ENCODE assay signal across 1 cellular context in the genomic region with DNA sequence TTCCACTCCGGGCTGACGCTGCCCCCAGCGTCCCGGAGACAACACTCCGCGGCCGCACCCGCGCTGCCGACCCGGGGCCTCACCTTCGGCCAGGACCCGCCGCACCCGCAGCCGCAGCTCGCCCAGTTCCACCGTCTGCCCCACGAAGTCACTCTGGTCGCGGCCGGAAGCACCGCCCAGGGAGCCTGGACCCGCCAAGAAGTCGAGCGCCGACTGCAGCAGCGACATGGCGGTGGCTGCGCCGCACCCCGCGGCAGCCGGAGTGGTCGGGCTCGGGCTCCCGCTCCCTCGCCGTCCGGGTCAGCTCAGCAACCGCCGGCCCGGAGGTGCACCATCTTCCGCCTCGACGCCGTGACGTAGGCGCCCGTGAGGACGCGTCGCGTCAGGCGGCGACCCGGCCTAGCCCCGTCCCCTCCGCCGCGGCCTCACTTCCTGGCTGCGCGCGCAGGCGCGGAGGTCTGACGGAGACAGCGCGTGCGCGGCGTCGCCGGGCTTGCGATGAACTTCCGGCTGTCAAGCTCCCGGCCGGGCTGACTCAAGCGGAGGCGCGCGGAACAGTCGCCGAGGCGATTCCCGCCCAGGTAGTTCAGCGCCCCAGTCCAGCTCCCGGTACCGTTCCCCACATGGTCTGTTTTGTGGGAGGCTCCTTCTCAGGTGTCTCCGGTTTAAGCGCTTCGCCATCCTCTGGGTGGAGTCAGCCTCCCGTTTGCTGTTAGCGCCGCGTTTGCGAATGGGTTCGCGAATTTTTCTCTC.
TF ChIP-seq lines count a peak whose summit lies in the region.

Gene GAK (minus strand): TSS at position 357 of the 753 bp plus-strand sequence. CDS start 129 bp downstream, at position 228.
Gene TMEM175 (plus strand): TSS at position 501 of the 753 bp plus-strand sequence. CDS start 15,280 bp downstream, outside the sequence.

TF ChIP-seq in HepG2, 621 proteins besides CTCF, POLR2A, EP300 and RAD21 (continued from another document):
- TF ChIP-seq ZBTB40 (IDR thresholded peaks at IDR 0.05) (no peak), ZBTB40 (CRISPR knock-in tag; IDR thresholded peaks at IDR 0.05) (peak; percentile 57; the same call in 1 of the 2 replicates), SIX4 (CRISPR knock-in tag; IDR thresholded peaks at IDR 0.05) (no peak; the same call in 1 of the 2 replicates), ZNF546 (CRISPR knock-in tag; conservative IDR thresholded peaks at IDR 0.05) (0 out of 2 replicates have a peak, but pooled peaks have one; percentile 34), ZBTB38 (CRISPR knock-in tag; IDR thresholded peaks at IDR 0.05) (peak; percentile 76; the same call in 1 of the 2 replicates), CBX5 (CRISPR knock-in tag; IDR thresholded peaks at IDR 0.05; ENCODE audit: borderline replicate concordance) (no peak; the same call in 1 of the 2 replicates), ADNP (CRISPR knock-in tag; IDR thresholded peaks at IDR 0.05) (no peak), ZFP36L1 (CRISPR knock-in tag; IDR thresholded peaks at IDR 0.05) (0 out of 2 replicates have a peak, but pooled peaks have one; percentile 59), ZSCAN9 (CRISPR knock-in tag; IDR thresholded peaks at IDR 0.05; ENCODE audit: borderline replicate concordance) (peak; percentile 20; the same call in 1 of the 2 replicates), RFX1 (IDR thresholded peaks at IDR 0.05) (no peak), PAF1 (CRISPR knock-in tag; IDR thresholded peaks at IDR 0.05) (no peak), ZFP82 (CRISPR knock-in tag; IDR thresholded peaks at IDR 0.05; ENCODE audit: borderline replicate concordance) (no peak; the same call in 1 of the 2 replicates)
- TF ChIP-seq, protein P1, sequence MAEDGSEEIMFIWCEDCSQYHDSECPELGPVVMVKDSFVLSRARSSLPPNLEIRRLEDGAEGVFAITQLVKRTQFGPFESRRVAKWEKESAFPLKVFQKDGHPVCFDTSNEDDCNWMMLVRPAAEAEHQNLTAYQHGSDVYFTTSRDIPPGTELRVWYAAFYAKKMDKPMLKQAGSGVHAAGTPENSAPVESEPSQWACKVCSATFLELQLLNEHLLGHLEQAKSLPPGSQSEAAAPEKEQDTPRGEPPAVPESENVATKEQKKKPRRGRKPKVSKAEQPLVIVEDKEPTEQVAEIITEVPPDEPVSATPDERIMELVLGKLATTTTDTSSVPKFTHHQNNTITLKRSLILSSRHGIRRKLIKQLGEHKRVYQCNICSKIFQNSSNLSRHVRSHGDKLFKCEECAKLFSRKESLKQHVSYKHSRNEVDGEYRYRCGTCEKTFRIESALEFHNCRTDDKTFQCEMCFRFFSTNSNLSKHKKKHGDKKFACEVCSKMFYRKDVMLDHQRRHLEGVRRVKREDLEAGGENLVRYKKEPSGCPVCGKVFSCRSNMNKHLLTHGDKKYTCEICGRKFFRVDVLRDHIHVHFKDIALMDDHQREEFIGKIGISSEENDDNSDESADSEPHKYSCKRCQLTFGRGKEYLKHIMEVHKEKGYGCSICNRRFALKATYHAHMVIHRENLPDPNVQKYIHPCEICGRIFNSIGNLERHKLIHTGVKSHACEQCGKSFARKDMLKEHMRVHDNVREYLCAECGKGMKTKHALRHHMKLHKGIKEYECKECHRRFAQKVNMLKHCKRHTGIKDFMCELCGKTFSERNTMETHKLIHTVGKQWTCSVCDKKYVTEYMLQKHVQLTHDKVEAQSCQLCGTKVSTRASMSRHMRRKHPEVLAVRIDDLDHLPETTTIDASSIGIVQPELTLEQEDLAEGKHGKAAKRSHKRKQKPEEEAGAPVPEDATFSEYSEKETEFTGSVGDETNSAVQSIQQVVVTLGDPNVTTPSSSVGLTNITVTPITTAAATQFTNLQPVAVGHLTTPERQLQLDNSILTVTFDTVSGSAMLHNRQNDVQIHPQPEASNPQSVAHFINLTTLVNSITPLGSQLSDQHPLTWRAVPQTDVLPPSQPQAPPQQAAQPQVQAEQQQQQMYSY (CRISPR knock-in tag; IDR thresholded peaks at IDR 0.05) = no peak
